ENCODE assay signal across 24 cellular contexts in the genomic region with DNA sequence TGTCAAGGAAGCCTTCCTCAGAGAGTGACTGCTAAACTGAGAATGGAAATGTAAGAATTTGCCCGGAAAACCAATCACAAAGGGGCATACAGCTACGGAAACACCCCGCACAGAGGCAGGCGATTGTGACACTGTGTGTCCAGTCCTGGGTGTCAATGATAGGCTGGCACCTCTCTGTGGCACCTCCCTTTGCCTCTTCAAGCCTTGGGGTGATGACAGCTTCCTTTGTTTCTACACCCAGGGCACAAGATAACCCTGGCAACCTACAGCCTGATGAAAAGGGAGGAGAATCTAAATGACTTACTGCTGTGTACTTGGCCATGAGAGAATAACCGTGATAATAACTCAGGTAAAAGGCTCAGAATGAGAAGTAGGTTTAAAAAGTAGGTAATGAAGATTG.
"Had no signal": no experiment of that assay in that cellular context is flagged by ENCODE, and none has a peak within 500 bp of the region (broad histone marks: within the 10 kb centered on the region; RNA-seq: fewer than 3 reads in every experiment).

No MANE protein-coding gene starts in this region.

- H3K4me1 ChIP-seq: SJSA1 had no signal

- H3K27ac ChIP-seq: KMS-11, RWPE1, SJSA1, SK-N-MC had no signal

- H3K27me3 ChIP-seq: SJSA1 had no signal

- H3K9me3 ChIP-seq: SJSA1 had no signal

- H3K4me1 Mint-ChIP-seq: IgD-negative memory B cell had no signal

- DNase-seq: Kasumi-1; MM.1S; NCI-H1092 treated with DMSO at 0.1 percent for 48 hours; NCI-H1436; NCI-H187; NCI-H2029; NCI-H2081 treated with DMSO at 0.1 percent for 48 hours; NCI-H2171; NCI-H226; NCI-H446; NCI-H510A; NCI-H524 treated with DMSO at 0.1 percent for 48 hours; NCI-H69; NCI-H774; NK-92 treated with Interleukin-12 subunit alpha and Interleukin-12 subunit beta, amount 100 ng/mL, for 24 hours; PC-3; SIG-M5 had no signal

- ATAC-seq: K562, Panc1, PC-3 had no signal

- H3K36me3 Mint-ChIP-seq: IgD-negative memory B cell had no signal

- H3K36me3 ChIP-seq: SJSA1 had no signal

- H3K4me3 ChIP-seq: K562, SJSA1, SK-N-MC had no signal

- H3K27ac Mint-ChIP-seq: IgD-negative memory B cell had no signal

- H3K4me3 Mint-ChIP-seq: IgD-negative memory B cell had no signal

- H3K4me2 ChIP-seq: KMS-11 had no signal
